ENCODE assay signal across 8 cellular contexts in the genomic region with DNA sequence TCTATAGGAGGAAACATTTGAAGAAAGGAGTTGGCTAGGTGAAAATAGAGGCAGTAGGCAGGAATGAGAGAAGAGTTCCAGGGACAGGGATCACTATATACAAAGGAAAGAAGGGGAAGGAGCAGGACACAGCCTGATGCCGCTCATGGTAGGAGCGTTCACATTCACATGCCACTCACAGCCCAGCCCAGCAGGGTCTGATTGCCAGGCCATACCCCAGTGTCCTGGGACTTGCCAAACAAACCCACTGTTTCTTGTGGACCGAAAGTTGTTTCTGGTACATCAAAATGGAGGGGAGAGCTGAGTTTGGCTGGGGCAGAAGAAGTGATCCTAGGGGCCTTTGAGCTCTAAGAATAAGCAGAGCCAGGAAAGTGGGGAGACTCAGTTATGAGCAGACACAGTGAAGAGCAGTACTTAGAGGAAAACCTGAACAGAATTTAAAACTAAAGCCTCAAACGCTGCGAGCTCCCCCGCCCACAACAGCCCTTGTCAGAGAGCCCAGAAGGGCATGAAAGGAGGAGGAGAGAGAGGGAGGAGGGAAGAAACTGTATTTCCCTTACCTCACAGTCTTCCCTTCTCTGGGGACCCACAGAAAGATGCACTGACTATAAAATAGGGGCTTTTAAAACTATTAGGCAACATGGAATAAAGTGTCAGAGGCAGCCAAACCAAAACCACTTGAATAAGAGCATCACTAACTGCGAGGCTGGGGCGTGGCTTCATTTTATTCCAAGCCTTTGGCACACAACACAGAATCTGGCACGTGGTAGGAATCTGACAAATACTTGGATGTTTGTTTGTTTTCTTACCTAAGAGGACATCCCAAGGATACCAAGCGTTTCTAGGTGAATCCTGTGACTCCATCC.
DNase-seq lines count a peak whose midpoint lies in the region; ATAC-seq and TF ChIP-seq lines count a peak whose summit lies in the region.

No MANE protein-coding gene starts in this region.

- H3K27me3 ChIP-seq in thyroid gland = no peaks in the 10 kb centered on the region

- H3K9me3 ChIP-seq in thyroid gland = no peaks in the 10 kb centered on the region

- TF ChIP-seq POLR2A in thyroid gland (IDR thresholded peaks at IDR 0.05) = no peak

- no peak for ATAC-seq in HG02981 (IDR thresholded peaks at IDR 0.05; ENCODE audit: unreplicated experiment)
- ATAC-seq in GM21529 (IDR thresholded peaks at IDR 0.05; ENCODE audit: unreplicated experiment) = no peak

- peak; percentile 3 for DNase-seq in NCI-H1092 (lab: John Stamatoyannopoulos, UW)
- peak; percentile 63 to 93 for DNase-seq in hippocampal formation (lab: John Stamatoyannopoulos, UW)
- peak; percentile 9 to 47 for DNase-seq in thyroid gland
- no peak for DNase-seq in 8988T
- DNase-seq in activated CD4-positive, CD25-positive, alpha-beta regulatory T cell treated with anti-CD3 and anti-CD28 coated beads, Interleukin-2, amount 50 U/mL, for 72 hours = no peak

- no peaks in the 10 kb centered on the region for H3K36me3 ChIP-seq in thyroid gland

- intact Hi-C loops in thyroid gland (cut with DNase I) = no loop called here

- TF ChIP-seq CTCF in thyroid gland (IDR thresholded peaks at IDR 0.05) = no peak

- H3K27ac ChIP-seq in angular gyrus (ENCODE audit: low read depth, low read length) (peak overlapping the region; percentile 92), thyroid gland (peak overlapping the region in 2 of 3 donors; percentile 24 to 32)

- whole genome bisulfite sequencing in thyroid gland, 2 donors = 41 to 44% methylated on average over 10 of the region's 10 CpGs

- H3K4me3 ChIP-seq in thyroid gland (replicated peaks in 1 of 3) = no peak overlapping the region

- peaks cover 4 to 10% of the 10 kb centered on the region in 2 donors for H3K4me1 ChIP-seq in thyroid gland

Comparison
In these comparisons a context has a peak if more than half of its experiments do, and no peak if none do; other contexts are left out.
1. DNase-seq: peak in NCI-H1092 (single experiment), hippocampal formation (2 of 2) and thyroid gland (2 of 2); none in 8988T (single experiment) and activated CD4-positive, CD25-positive, alpha-beta regulatory T cell treated with anti-CD3 and anti-CD28 coated beads, Interleukin-2, amount 50 U/mL, for 72 hours (single experiment).